In genomic region chr5:88290801-88291200, GRCh38 we compare ENCODE assay signal across 15 cellular contexts. TPM values are rescaled to one million over a fixed set of nuclear protein-coding genes. Genes with fewer than 3 reads are reported as not detected.
DNase-seq lines count a peak whose midpoint lies in the region; ATAC-seq and TF ChIP-seq lines count a peak whose summit lies in the region.
"Had no signal": no experiment of that assay in that cellular context is flagged by ENCODE, and none has a peak within 500 bp of the region (broad histone marks: within the 10 kb centered on the region; RNA-seq: fewer than 3 reads in every experiment).

No MANE protein-coding gene starts in this region.

- H3K27me3 Mint-ChIP-seq in endodermal cell (ENCODE audit: insufficient read depth), result no peaks in the 10 kb centered on the region
- H3K27me3 Mint-ChIP-seq in activated CD8-positive, alpha-beta memory T cell treated with anti-CD3 and anti-CD28 coated beads, Interleukin-2, amount 10 ng/mL, durations not matched to agents 7 days and 5 days, result no peaks in the 10 kb centered on the region

- no peaks in the 10 kb centered on the region for H3K27me3 ChIP-seq in MG63
- H3K27me3 ChIP-seq in mesenchymal stem cell (ENCODE audit: control insufficient read depth in 1 of 2, insufficient read depth in 1 of 2, low read length in 2 of 2), result no peaks in the 10 kb centered on the region
- no peaks in the 10 kb centered on the region for H3K27me3 ChIP-seq in endodermal cell (ENCODE audit: control insufficient read depth, insufficient read depth, low read length, poor library complexity, severe bottlenecking)

- H3K36me3 ChIP-seq in MG63 (peaks cover 5% of the 10 kb centered on the region; the same call in 1 of the 2 replicates), mesenchymal stem cell (ENCODE audit: control insufficient read depth in 1 of 2, insufficient read depth in 2 of 2, low read depth in 1 of 2, low read length in 2 of 2) (peaks cover 0 to 48% of the 10 kb centered on the region in 2 experiments), endodermal cell (ENCODE audit: control insufficient read depth, insufficient read depth, low read length) (no peaks in the 10 kb centered on the region)

- H3K9me3 Mint-ChIP-seq in endodermal cell, result no peaks in the 10 kb centered on the region
- H3K9me3 Mint-ChIP-seq in activated CD8-positive, alpha-beta memory T cell treated with anti-CD3 and anti-CD28 coated beads, Interleukin-2, amount 10 ng/mL, durations not matched to agents 7 days and 5 days (ENCODE audit: low read depth), result peaks cover 2% of the 10 kb centered on the region

- no peak overlapping the region for H2AFZ ChIP-seq in mesenchymal stem cell (ENCODE audit: low read depth, low read length)

- H4K91ac ChIP-seq in mesenchymal stem cell (ENCODE audit: low read length), result no peak overlapping the region

- no peak overlapping the region for H2AK5ac ChIP-seq in mesenchymal stem cell (ENCODE audit: low read length, severe bottlenecking)

- WGBS in mesenchymal stem cell, result 42% methylated on average over 2 of the region's 3 CpGs
- WGBS in endodermal cell (ENCODE audit: insufficient coverage in 1 of 2, insufficient read length in 1 of 2), 2 experiments, result 92 to 96% methylated on average over 2 to 3 of the region's 3 CpGs

- H2BK15ac ChIP-seq in mesenchymal stem cell (ENCODE audit: low read depth, poor library complexity, severe bottlenecking), result no peak overlapping the region

- H3K27ac Mint-ChIP-seq in endodermal cell, result no peak overlapping the region
- no peak overlapping the region for H3K27ac Mint-ChIP-seq in activated CD8-positive, alpha-beta memory T cell treated with anti-CD3 and anti-CD28 coated beads, Interleukin-2, amount 10 ng/mL, durations not matched to agents 7 days and 5 days

- no peak overlapping the region for H3K23ac ChIP-seq in mesenchymal stem cell (ENCODE audit: low read length in 2 of 2)

- no peak overlapping the region for H3K4me3 Mint-ChIP-seq in endodermal cell
- no peak overlapping the region for H3K4me3 Mint-ChIP-seq in activated CD8-positive, alpha-beta memory T cell treated with anti-CD3 and anti-CD28 coated beads, Interleukin-2, amount 10 ng/mL, durations not matched to agents 7 days and 5 days

- H3K36me3 Mint-ChIP-seq in endodermal cell (ENCODE audit: low read depth), result no peaks in the 10 kb centered on the region
- peaks cover 11% of the 10 kb centered on the region for H3K36me3 Mint-ChIP-seq in activated CD8-positive, alpha-beta memory T cell treated with anti-CD3 and anti-CD28 coated beads, Interleukin-2, amount 10 ng/mL, durations not matched to agents 7 days and 5 days

- H3K4me1 Mint-ChIP-seq in endodermal cell, result peaks cover 3% of the 10 kb centered on the region
- no peaks in the 10 kb centered on the region for H3K4me1 Mint-ChIP-seq in activated CD8-positive, alpha-beta memory T cell treated with anti-CD3 and anti-CD28 coated beads, Interleukin-2, amount 10 ng/mL, durations not matched to agents 7 days and 5 days

- H2BK120ac ChIP-seq in mesenchymal stem cell (ENCODE audit: low read depth, low read length), result no peak overlapping the region

- H4K8ac ChIP-seq in mesenchymal stem cell (ENCODE audit: low read length), result no peak overlapping the region

- H3K18ac ChIP-seq in mesenchymal stem cell (ENCODE audit: low read depth in 1 of 2, low read length in 2 of 2), result no peak overlapping the region

- CTCF ChIA-PET in activated CD8-positive, alpha-beta memory T cell treated with anti-CD3 and anti-CD28 coated beads, Interleukin-2, amount 10 ng/mL, durations not matched to agents 7 days and 5 days (lab: Charles Lee), result no interaction called here

- ATAC-seq in GM18505 (IDR thresholded peaks at IDR 0.05; ENCODE audit: unreplicated experiment), result no peak
- no peak for ATAC-seq in activated CD8-positive, alpha-beta memory T cell treated with anti-CD3 and anti-CD28 coated beads, Interleukin-2, amount 10 ng/mL, durations not matched to agents 7 days and 5 days
- ATAC-seq: HepG2 had no signal

- H3K4me3 ChIP-seq in MG63, result no peak overlapping the region
- H3K4me3 ChIP-seq in choroid plexus epithelial cell (ENCODE audit: low read depth, low read length), result no peak overlapping the region
- H3K4me3 ChIP-seq in mesenchymal stem cell (ENCODE audit: insufficient read depth in 1 of 2, low read depth in 1 of 2, low read length in 2 of 2), result no peak overlapping the region
- H3K4me3 ChIP-seq in endodermal cell (ENCODE audit: low read length), result no peak overlapping the region

- no peak overlapping the region for H2BK5ac ChIP-seq in mesenchymal stem cell (ENCODE audit: low read depth, low read length, poor library complexity, severe bottlenecking)

- TF ChIP-seq POLR2A in GM18505 (IDR thresholded peaks at IDR 0.05; ENCODE audit: borderline replicate concordance, extremely low read depth, insufficient read depth, insufficient read length), result no peak

- no peak for TF ChIP-seq CTCF in choroid plexus epithelial cell (conservative IDR thresholded peaks at IDR 0.05; ENCODE audit: low read depth, low read length)
- no peak for TF ChIP-seq CTCF in endodermal cell (conservative IDR thresholded peaks at IDR 0.05)

- H3K4me1 ChIP-seq in mesenchymal stem cell (ENCODE audit: control insufficient read depth, insufficient read depth, low read depth, low read length), result no peaks in the 10 kb centered on the region
- H3K4me1 ChIP-seq in endodermal cell (ENCODE audit: control insufficient read depth, insufficient read depth, low read length), result no peaks in the 10 kb centered on the region
- H3K4me1 ChIP-seq: Caco-2 had no signal

- H3K9me3 ChIP-seq in MG63 (no peaks in the 10 kb centered on the region), mesenchymal stem cell (ENCODE audit: control insufficient read depth, low read length) (no peaks in the 10 kb centered on the region), endodermal cell (ENCODE audit: control insufficient read depth, low read length) (no peaks in the 10 kb centered on the region)
- H3K9me3 ChIP-seq: Caco-2 had no signal

- H3K9ac ChIP-seq in mesenchymal stem cell (ENCODE audit: low read length), result no peak overlapping the region
- no peak overlapping the region for H3K9ac ChIP-seq in endodermal cell (ENCODE audit: extremely low read depth, low read length, poor library complexity, severe bottlenecking)

- no peaks in the 10 kb centered on the region for H3K79me1 ChIP-seq in mesenchymal stem cell (replicated peaks; ENCODE audit: low read length, poor library complexity, severe bottlenecking)

- no peak overlapping the region for H2BK12ac ChIP-seq in mesenchymal stem cell (ENCODE audit: low read length in 2 of 2)

- DNase-seq in EL (peak; percentile 36), MG63 (peak; percentile 73), choroid plexus epithelial cell (ENCODE audit: low read depth) (peak; percentile 4), mesenchymal stem cell (peak; percentile 10), endodermal cell (no peak), NCI-H69 (lab: John Stamatoyannopoulos, UW) (no peak)
- no peak for DNase-seq in activated CD8-positive, alpha-beta memory T cell treated with anti-CD3 and anti-CD28 coated beads, Interleukin-2, amount 10 ng/mL, durations not matched to agents 7 days and 5 days
- DNase-seq: AML-193, Caco-2, NCI-H1436 treated with DMSO at 0.1 percent for 48 hours, NCI-H2081 treated with DMSO at 0.1 percent for 48 hours, NCI-H345, NCI-H526 treated with DMSO at 0.1 percent for 48 hours had no signal

- H3K4ac ChIP-seq in mesenchymal stem cell (ENCODE audit: low read depth in 1 of 2, low read length in 2 of 2), result no peak overlapping the region

- H3K4me2 ChIP-seq in mesenchymal stem cell (ENCODE audit: low read length, poor library complexity, severe bottlenecking), result no peak overlapping the region

- no peak overlapping the region for H3K27ac ChIP-seq in mesenchymal stem cell (ENCODE audit: low read length, poor library complexity, severe bottlenecking)
- H3K27ac ChIP-seq in endodermal cell (ENCODE audit: low read depth, low read length), result no peak overlapping the region

- no peak overlapping the region for H3K14ac ChIP-seq in mesenchymal stem cell (ENCODE audit: low read length in 2 of 2)

RNA-seq across cellular contexts. Expression of gene TMEM161B, which starts 22.2 kb away (rescaled TPM):
- 5.5 and 16.3 TPM in 2 replicates for total RNA-seq in MG63 (2014; rRNA removed; shearing (Covaris generic); ENCODE audit: low replicate concordance)
- 6.9 TPM for polyA plus RNA-seq in mesenchymal stem cell (2013, experiment 1 of 2)
- polyA plus RNA-seq in mesenchymal stem cell (2013, experiment 2 of 2), result 7.2 TPM
- 10 to 100 TPM; 17.2 to 18.2 TPM for total RNA-seq in endodermal cell
- polyA plus RNA-seq in endodermal cell (2013, experiment 1 of 2), result 17.1 TPM
- 18.1 TPM for polyA plus RNA-seq in endodermal cell (2013, experiment 2 of 2)
- total RNA-seq in activated CD8-positive, alpha-beta memory T cell treated with anti-CD3 and anti-CD28 coated beads, Interleukin-2, amount 10 ng/mL, durations not matched to agents 7 days and 5 days, result 10 to 100 TPM; 24.3 to 28.0 TPM

Comparison
In these comparisons a context has a peak if more than half of its experiments do, and no peak if none do; other contexts are left out.
1. DNase-seq: peak in EL (single experiment), MG63 (single experiment), choroid plexus epithelial cell (single experiment) and mesenchymal stem cell (single experiment); none in endodermal cell (single experiment), NCI-H69 (single experiment) and activated CD8-positive, alpha-beta memory T cell treated with anti-CD3 and anti-CD28 coated beads, Interleukin-2, amount 10 ng/mL, durations not matched to agents 7 days and 5 days (single experiment).